1 cellular context compared by ENCODE assay signal in genomic region chr12:49784756-49785409, GRCh38.
TF ChIP-seq lines count a peak whose summit lies in the region.

No MANE protein-coding gene starts in this region.

TF ChIP-seq in K562, 482 proteins besides CTCF, POLR2A, EP300 and RAD21 (continued from another document):
- TF ChIP-seq, protein P1, sequence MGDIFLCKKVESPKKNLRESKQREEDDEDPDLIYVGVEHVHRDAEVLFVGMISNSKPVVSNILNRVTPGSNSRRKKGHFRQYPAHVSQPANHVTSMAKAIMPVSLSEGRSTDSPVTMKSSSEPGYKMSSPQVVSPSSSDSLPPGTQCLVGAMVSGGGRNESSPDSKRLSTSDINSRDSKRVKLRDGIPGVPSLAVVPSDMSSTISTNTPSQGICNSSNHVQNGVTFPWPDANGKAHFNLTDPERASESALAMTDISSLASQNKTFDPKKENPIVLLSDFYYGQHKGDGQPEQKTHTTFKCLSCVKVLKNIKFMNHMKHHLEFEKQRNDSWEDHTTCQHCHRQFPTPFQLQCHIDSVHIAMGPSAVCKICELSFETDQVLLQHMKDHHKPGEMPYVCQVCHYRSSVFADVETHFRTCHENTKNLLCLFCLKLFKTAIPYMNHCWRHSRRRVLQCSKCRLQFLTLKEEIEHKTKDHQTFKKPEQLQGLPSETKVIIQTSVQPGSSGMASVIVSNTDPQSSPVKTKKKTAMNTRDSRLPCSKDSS (IDR thresholded peaks at IDR 0.05; ENCODE audit: low read depth, partially characterized antibody), result no peak
- TF ChIP-seq PCBP2 (IDR thresholded peaks at IDR 0.05; ENCODE audit: low read depth, low read length, poor library complexity, severe bottlenecking) (no peak), HCFC1 (IDR thresholded peaks at IDR 0.05; ENCODE audit: low read depth, low read length) (no peak), RBFOX2 (IDR thresholded peaks at IDR 0.05; ENCODE audit: low read depth, low read length) (no peak), ZNF696 (CRISPR knock-in tag; conservative IDR thresholded peaks at IDR 0.05) (no peak), NFATC3 (IDR thresholded peaks at IDR 0.05) (no peak), KDM2B (CRISPR knock-in tag; IDR thresholded peaks at IDR 0.05) (no peak), NFE2 (IDR thresholded peaks at IDR 0.05; ENCODE audit: low read depth) (peak; percentile 87), POLR2B (IDR thresholded peaks at IDR 0.05; ENCODE audit: low read depth, partially characterized antibody) (no peak), ZNF253 (CRISPR knock-in tag; conservative IDR thresholded peaks at IDR 0.05) (no peak), ESRRB (CRISPR knock-in tag; IDR thresholded peaks at IDR 0.05; ENCODE audit: borderline replicate concordance) (no peak), RBBP5 (IDR thresholded peaks at IDR 0.05; ENCODE audit: borderline replicate concordance, insufficient read depth, low read length, poor library complexity, severe bottlenecking) (no peak), ZNF232 (CRISPR knock-in tag; IDR thresholded peaks at IDR 0.05) (no peak), HDAC2 (IDR thresholded peaks at IDR 0.05) (no peak; the same call in 1 of the 2 replicates), ETV6 (IDR thresholded peaks at IDR 0.05; ENCODE audit: borderline replicate concordance in 1 of 2, low read depth in 2 of 2, low read length in 1 of 2) (no peak), ETV6 (CRISPR knock-in tag; IDR thresholded peaks at IDR 0.05; ENCODE audit: borderline replicate concordance) (no peak), BDP1 (IDR thresholded peaks at IDR 0.05; ENCODE audit: insufficient read depth, insufficient read length) (no peak), CCAR2 (IDR thresholded peaks at IDR 0.05; ENCODE audit: low read depth, low read length) (no peak), MCM5 (IDR thresholded peaks at IDR 0.05; ENCODE audit: low read depth) (no peak), ZFP1 (CRISPR knock-in tag; IDR thresholded peaks at IDR 0.05) (no peak), CBFA2T3 (IDR thresholded peaks at IDR 0.05) (no peak), KLF16 (IDR thresholded peaks at IDR 0.05) (no peak), ATF7 (IDR thresholded peaks at IDR 0.05) (no peak), BRF1 (IDR thresholded peaks at IDR 0.05; ENCODE audit: borderline replicate concordance, extremely low read depth, insufficient read length) (no peak), BACH1 (tag; IDR thresholded peaks at IDR 0.05) (peak; percentile 87), SRF (CRISPR knock-in tag; IDR thresholded peaks at IDR 0.05) (peak in 1 of 2 experiments; percentile 49; a peak in 1 of 4 replicates), MXI1 (IDR thresholded peaks at IDR 0.05; ENCODE audit: low read depth, low read length) (no peak), ADNP (tag; IDR thresholded peaks at IDR 0.05) (0 out of 2 replicates have a peak, but pooled peaks have one; percentile 23), ZKSCAN1 (IDR thresholded peaks at IDR 0.05; ENCODE audit: low read depth, low read length) (no peak)
- TF ChIP-seq, protein P2, sequence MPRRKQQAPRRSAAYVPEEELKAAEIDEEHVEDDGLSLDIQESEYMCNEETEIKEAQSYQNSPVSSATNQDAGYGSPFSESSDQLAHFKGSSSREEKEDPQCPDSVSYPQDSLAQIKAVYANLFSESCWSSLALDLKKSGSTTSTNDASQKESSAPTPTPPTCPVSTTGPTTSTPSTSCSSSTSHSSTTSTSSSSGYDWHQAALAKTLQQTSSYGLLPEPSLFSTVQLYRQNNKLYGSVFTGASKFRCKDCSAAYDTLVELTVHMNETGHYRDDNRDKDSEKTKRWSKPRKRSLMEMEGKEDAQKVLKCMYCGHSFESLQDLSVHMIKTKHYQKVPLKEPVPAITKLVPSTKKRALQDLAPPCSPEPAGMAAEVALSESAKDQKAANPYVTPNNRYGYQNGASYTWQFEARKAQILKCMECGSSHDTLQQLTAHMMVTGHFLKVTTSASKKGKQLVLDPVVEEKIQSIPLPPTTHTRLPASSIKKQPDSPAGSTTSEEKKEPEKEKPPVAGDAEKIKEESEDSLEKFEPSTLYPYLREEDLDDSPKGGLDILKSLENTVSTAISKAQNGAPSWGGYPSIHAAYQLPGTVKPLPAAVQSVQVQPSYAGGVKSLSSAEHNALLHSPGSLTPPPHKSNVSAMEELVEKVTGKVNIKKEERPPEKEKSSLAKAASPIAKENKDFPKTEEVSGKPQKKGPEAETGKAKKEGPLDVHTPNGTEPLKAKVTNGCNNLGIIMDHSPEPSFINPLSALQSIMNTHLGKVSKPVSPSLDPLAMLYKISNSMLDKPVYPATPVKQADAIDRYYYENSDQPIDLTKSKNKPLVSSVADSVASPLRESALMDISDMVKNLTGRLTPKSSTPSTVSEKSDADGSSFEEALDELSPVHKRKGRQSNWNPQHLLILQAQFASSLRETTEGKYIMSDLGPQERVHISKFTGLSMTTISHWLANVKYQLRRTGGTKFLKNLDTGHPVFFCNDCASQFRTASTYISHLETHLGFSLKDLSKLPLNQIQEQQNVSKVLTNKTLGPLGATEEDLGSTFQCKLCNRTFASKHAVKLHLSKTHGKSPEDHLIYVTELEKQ (CRISPR knock-in tag; IDR thresholded peaks at IDR 0.05), result no peak
- TF ChIP-seq, protein P3, sequence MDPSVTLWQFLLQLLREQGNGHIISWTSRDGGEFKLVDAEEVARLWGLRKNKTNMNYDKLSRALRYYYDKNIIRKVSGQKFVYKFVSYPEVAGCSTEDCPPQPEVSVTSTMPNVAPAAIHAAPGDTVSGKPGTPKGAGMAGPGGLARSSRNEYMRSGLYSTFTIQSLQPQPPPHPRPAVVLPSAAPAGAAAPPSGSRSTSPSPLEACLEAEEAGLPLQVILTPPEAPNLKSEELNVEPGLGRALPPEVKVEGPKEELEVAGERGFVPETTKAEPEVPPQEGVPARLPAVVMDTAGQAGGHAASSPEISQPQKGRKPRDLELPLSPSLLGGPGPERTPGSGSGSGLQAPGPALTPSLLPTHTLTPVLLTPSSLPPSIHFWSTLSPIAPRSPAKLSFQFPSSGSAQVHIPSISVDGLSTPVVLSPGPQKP (CRISPR knock-in tag; IDR thresholded peaks at IDR 0.05), result no peak
- TF ChIP-seq, protein P4, sequence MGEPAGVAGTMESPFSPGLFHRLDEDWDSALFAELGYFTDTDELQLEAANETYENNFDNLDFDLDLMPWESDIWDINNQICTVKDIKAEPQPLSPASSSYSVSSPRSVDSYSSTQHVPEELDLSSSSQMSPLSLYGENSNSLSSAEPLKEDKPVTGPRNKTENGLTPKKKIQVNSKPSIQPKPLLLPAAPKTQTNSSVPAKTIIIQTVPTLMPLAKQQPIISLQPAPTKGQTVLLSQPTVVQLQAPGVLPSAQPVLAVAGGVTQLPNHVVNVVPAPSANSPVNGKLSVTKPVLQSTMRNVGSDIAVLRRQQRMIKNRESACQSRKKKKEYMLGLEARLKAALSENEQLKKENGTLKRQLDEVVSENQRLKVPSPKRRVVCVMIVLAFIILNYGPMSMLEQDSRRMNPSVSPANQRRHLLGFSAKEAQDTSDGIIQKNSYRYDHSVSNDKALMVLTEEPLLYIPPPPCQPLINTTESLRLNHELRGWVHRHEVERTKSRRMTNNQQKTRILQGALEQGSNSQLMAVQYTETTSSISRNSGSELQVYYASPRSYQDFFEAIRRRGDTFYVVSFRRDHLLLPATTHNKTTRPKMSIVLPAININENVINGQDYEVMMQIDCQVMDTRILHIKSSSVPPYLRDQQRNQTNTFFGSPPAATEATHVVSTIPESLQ (CRISPR knock-in tag; IDR thresholded peaks at IDR 0.05), result no peak
- TF ChIP-seq, protein P5, sequence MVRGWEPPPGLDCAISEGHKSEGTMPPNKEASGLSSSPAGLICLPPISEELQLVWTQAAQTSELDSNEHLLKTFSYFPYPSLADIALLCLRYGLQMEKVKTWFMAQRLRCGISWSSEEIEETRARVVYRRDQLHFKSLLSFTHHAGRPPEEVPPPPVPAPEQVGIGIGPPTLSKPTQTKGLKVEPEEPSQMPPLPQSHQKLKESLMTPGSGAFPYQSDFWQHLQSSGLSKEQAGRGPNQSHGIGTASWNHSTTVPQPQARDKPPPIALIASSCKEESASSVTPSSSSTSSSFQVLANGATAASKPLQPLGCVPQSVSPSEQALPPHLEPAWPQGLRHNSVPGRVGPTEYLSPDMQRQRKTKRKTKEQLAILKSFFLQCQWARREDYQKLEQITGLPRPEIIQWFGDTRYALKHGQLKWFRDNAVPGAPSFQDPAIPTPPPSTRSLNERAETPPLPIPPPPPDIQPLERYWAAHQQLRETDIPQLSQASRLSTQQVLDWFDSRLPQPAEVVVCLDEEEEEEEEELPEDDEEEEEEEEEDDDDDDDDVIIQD (CRISPR knock-in tag; IDR thresholded peaks at IDR 0.05), result no peak
